Comparison of ENCODE assay signal across 15 cellular contexts in genomic region chr3:112602217-112602838, GRCh38. TPM values are rescaled to one million over a fixed set of nuclear protein-coding genes. Genes with fewer than 3 reads are reported as not detected.
DNase-seq lines count a peak whose midpoint lies in the region; ATAC-seq, FAIRE-seq and TF ChIP-seq lines count a peak whose summit lies in the region.
"Had no signal": no experiment of that assay in that cellular context is flagged by ENCODE, and none has a peak within 500 bp of the region (broad histone marks: within the 10 kb centered on the region; RNA-seq: fewer than 3 reads in every experiment).

No MANE protein-coding gene starts in this region.

- no peaks in the 10 kb centered on the region for H3K36me3 ChIP-seq in neural progenitor cell
- no peaks in the 10 kb centered on the region for H3K36me3 ChIP-seq in right atrium auricular region
- H3K36me3 ChIP-seq: transverse colon had no signal

- no peak overlapping the region for H2AFZ ChIP-seq in neural progenitor cell (replicated peaks)

- no peak overlapping the region for H3K4me2 ChIP-seq in neural progenitor cell

- H3K27ac ChIP-seq in neural progenitor cell (no peak overlapping the region), right atrium auricular region (no peak overlapping the region)
- H3K27ac ChIP-seq: heart right ventricle, transverse colon had no signal

- no peaks in the 10 kb centered on the region for H3K79me2 ChIP-seq in neural progenitor cell (ENCODE audit: low read depth)

- peaks cover 25% of the 10 kb centered on the region for H3K4me1 Mint-ChIP-seq in activated CD4-positive, alpha-beta T cell treated with anti-CD3 and anti-CD28 coated beads for 36 hours
- H3K4me1 Mint-ChIP-seq in neural progenitor cell, result peaks cover 60% of the 10 kb centered on the region

- no peak overlapping the region for H3K9ac ChIP-seq in neural progenitor cell

- ATAC-seq in activated CD4-positive, alpha-beta T cell treated with anti-CD3 and anti-CD28 coated beads for 36 hours, result peak; percentile 75
- peak; percentile 62 for ATAC-seq in GM21423 (IDR thresholded peaks at IDR 0.05; ENCODE audit: unreplicated experiment)
- ATAC-seq in HG03064 (IDR thresholded peaks at IDR 0.05; ENCODE audit: low read depth, unreplicated experiment), result peak; percentile 90
- ATAC-seq: heart right ventricle had no signal

- H3K9me3 ChIP-seq in neural progenitor cell (ENCODE audit: low read depth), result no peaks in the 10 kb centered on the region
- H3K9me3 ChIP-seq in right atrium auricular region, result no peaks in the 10 kb centered on the region
- H3K9me3 ChIP-seq: heart right ventricle, transverse colon had no signal

- no peaks in the 10 kb centered on the region for H3K27me3 ChIP-seq in neural progenitor cell
- H3K27me3 ChIP-seq in right atrium auricular region, result no peaks in the 10 kb centered on the region
- H3K27me3 ChIP-seq: heart right ventricle, transverse colon had no signal

- POLR2A ChIA-PET in activated CD4-positive, alpha-beta T cell treated with anti-CD3 and anti-CD28 coated beads for 36 hours (lab: Charles Lee), result no interaction called here

- peak overlapping the region; percentile 2 for H3K27ac Mint-ChIP-seq in activated CD4-positive, alpha-beta T cell treated with anti-CD3 and anti-CD28 coated beads for 36 hours
- H3K27ac Mint-ChIP-seq in neural progenitor cell, result peak overlapping the region; percentile 55
- H3K27ac Mint-ChIP-seq: activated CD4-positive, alpha-beta T cell treated with anti-CD3 and anti-CD28 coated beads, Interleukin-2, amount 10 ng/mL, durations not matched to agents 7 days and 5 days had no signal

- H3K27me3 Mint-ChIP-seq in activated CD4-positive, alpha-beta T cell treated with anti-CD3 and anti-CD28 coated beads for 36 hours, result no peaks in the 10 kb centered on the region
- peaks cover 3% of the 10 kb centered on the region for H3K27me3 Mint-ChIP-seq in neural progenitor cell (ENCODE audit: insufficient read depth, low read depth)

- no peak for DNase-seq in activated CD4-positive, alpha-beta T cell treated with anti-CD3 and anti-CD28 coated beads for 36 hours
- DNase-seq in activated CD4-positive, alpha-beta T cell treated with anti-CD3 and anti-CD28 coated beads for 4 hours, result no peak
- DNase-seq in neural progenitor cell (ENCODE audit: low spot score) (no peak), D721Med (ENCODE audit: insufficient read length, low spot score) (no peak), right atrium auricular region (ENCODE audit: low spot score) (no peak)
- no peak for DNase-seq in activated naive CD4-positive, alpha-beta T cell (lab: John Stamatoyannopoulos, UW)
- DNase-seq: activated CD4-positive, alpha-beta T cell treated with anti-CD3 and anti-CD28 coated beads, Interleukin-2, amount 10 ng/mL, durations not matched to agents 7 days and 5 days; amniotic stem cell; effector memory CD4-positive, alpha-beta T cell; heart right ventricle; NCI-H187; transverse colon had no signal

- CTCF ChIA-PET in activated CD4-positive, alpha-beta T cell treated with anti-CD3 and anti-CD28 coated beads for 36 hours (lab: Charles Lee), result interaction anchor here (0.7 to 1.6 kb wide), 6 partner anchors 12 to 137 kb away, joined by 3 to 5 read pairs (median 4); no protein-coding TSS in a partner anchor

- FAIRE-seq in D721Med (lab: Jason Lieb, UNC), result no peak
- FAIRE-seq: A204.1 had no signal

- H3K4me3 ChIP-seq in neural progenitor cell (no peak overlapping the region), right atrium auricular region (no peak overlapping the region)
- H3K4me3 ChIP-seq: heart right ventricle, transverse colon had no signal

- intact Hi-C loops in activated CD4-positive, alpha-beta T cell treated with anti-CD3 and anti-CD28 coated beads for 36 hours (cut with DNase I, micrococcal nuclease), result loop anchor here in 1 of 2 experiments (2.0 kb wide), 1 partner anchor 40 kb away; the partner anchor contains the start of gene SLC35A5

- no peaks in the 10 kb centered on the region for H4K20me1 ChIP-seq in neural progenitor cell (ENCODE audit: low read depth)

- TF ChIP-seq CTCF in neural progenitor cell (IDR thresholded peaks at IDR 0.05) (no peak), D721Med (IDR thresholded peaks at IDR 0.05; ENCODE audit: insufficient read depth, missing control alignments) (no peak), right atrium auricular region (IDR thresholded peaks at IDR 0.05) (no peak)

- no peak overlapping the region for H3K4me3 Mint-ChIP-seq in activated CD4-positive, alpha-beta T cell treated with anti-CD3 and anti-CD28 coated beads for 36 hours
- H3K4me3 Mint-ChIP-seq in neural progenitor cell, result no peak overlapping the region
- H3K4me3 Mint-ChIP-seq: activated CD4-positive, alpha-beta T cell treated with anti-CD3 and anti-CD28 coated beads, Interleukin-2, amount 10 ng/mL, durations not matched to agents 7 days and 5 days had no signal

- no peaks in the 10 kb centered on the region for H3K9me3 Mint-ChIP-seq in activated CD4-positive, alpha-beta T cell treated with anti-CD3 and anti-CD28 coated beads for 36 hours (ENCODE audit: low read depth)
- peaks cover 3% of the 10 kb centered on the region for H3K9me3 Mint-ChIP-seq in neural progenitor cell
- H3K9me3 Mint-ChIP-seq: activated CD4-positive, alpha-beta T cell treated with anti-CD3 and anti-CD28 coated beads, Interleukin-2, amount 10 ng/mL, durations not matched to agents 7 days and 5 days had no signal

- H3K4me1 ChIP-seq in neural progenitor cell (peaks cover 4% of the 10 kb centered on the region), right atrium auricular region (peaks cover 0 to 13% of the 10 kb centered on the region in 2 donors)
- H3K4me1 ChIP-seq: transverse colon had no signal

- peaks cover 4% of the 10 kb centered on the region for H3K36me3 Mint-ChIP-seq in activated CD4-positive, alpha-beta T cell treated with anti-CD3 and anti-CD28 coated beads for 36 hours (ENCODE audit: low read depth)
- peaks cover 7% of the 10 kb centered on the region for H3K36me3 Mint-ChIP-seq in neural progenitor cell

- H3F3A ChIP-seq in neural progenitor cell (ENCODE audit: low read depth), result no peaks in the 10 kb centered on the region

RNA-seq across cellular contexts. Expression of gene CCDC80, which starts 38.6 kb away (rescaled TPM):
- not detected for total RNA-seq in activated CD4-positive, alpha-beta T cell treated with anti-CD3 and anti-CD28 coated beads for 36 hours
- total RNA-seq in neural progenitor cell (ENCODE audit: low replicate concordance), result 14.7 and 21.5 TPM in 2 replicates
- total RNA-seq in right atrium auricular region, result 100 to 1,000 TPM in 1 of 2 donors, 10 to 100 TPM in 1; 94.4 to 206 TPM
- total RNA-seq: activated CD4-positive, alpha-beta T cell treated with anti-CD3 and anti-CD28 coated beads, Interleukin-2, amount 10 ng/mL, durations not matched to agents 7 days and 5 days had no signal

RNA-seq across cellular contexts. Expression of gene SLC35A5, which starts 40.5 kb away (rescaled TPM):
- total RNA-seq in activated CD4-positive, alpha-beta T cell treated with anti-CD3 and anti-CD28 coated beads for 36 hours, result 10 to 100 TPM; 16.5 to 18.7 TPM
- 35.9 and 59.7 TPM in 2 replicates for total RNA-seq in neural progenitor cell (ENCODE audit: low replicate concordance)
- 10 to 100 TPM; 16.4 to 16.5 TPM for total RNA-seq in right atrium auricular region

RNA-seq across cellular contexts. Expression of gene ATG3, which starts 40.6 kb away (rescaled TPM):
- total RNA-seq in activated CD4-positive, alpha-beta T cell treated with anti-CD3 and anti-CD28 coated beads for 36 hours, result 10 to 100 TPM; 54.9 to 71.0 TPM
- total RNA-seq in neural progenitor cell (ENCODE audit: low replicate concordance), result 32.1 and 55.8 TPM in 2 replicates
- 10 to 100 TPM; 28.7 to 57.5 TPM for total RNA-seq in right atrium auricular region

Comparison
In these comparisons a context has a peak if more than half of its experiments do, and no peak if none do; other contexts are left out.
1. RNA of gene CCDC80, which starts 38.6 kb away (total RNA-seq): 94.4 to 206 TPM in right atrium auricular region and 14.7 to 21.5 TPM in neural progenitor cell; not detected in activated CD4-positive, alpha-beta T cell treated with anti-CD3 and anti-CD28 coated beads for 36 hours; every median in the first group is over 10 times any median in the second.
2. Peak in every context shown above with its lines, with median percentiles within 50 percentile points of each other: ATAC-seq.